ENCODE assay signal across 1 cellular context in the genomic region with DNA sequence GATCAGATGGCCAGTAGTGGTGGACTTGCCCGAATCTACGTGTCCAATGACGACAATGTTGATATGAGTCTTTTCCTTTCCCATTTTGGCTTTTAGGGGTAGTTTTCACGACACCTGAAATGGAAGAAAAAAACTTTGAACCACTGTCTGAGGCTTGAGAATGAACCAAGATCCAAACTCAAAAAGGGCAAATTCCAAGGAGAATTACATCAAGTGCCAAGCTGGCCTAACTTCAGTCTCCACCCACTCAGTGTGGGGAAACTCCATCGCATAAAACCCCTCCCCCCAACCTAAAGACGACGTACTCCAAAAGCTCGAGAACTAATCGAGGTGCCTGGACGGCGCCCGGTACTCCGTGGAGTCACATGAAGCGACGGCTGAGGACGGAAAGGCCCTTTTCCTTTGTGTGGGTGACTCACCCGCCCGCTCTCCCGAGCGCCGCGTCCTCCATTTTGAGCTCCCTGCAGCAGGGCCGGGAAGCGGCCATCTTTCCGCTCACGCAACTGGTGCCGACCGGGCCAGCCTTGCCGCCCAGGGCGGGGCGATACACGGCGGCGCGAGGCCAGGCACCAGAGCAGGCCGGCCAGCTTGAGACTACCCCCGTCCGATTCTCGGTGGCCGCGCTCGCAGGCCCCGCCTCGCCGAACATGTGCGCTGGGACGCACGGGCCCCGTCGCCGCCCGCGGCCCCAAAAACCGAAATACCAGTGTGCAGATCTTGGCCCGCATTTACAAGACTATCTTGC.
A peak's percentile ranks its signal among the peaks of the same experiment; 100 is the strongest.
TF ChIP-seq lines count a peak whose summit lies in the region.

No MANE protein-coding gene starts in this region.

TF ChIP-seq in HepG2, 621 proteins besides CTCF, POLR2A, EP300 and RAD21 (continued from another document and continues in another):
- TF ChIP-seq ZNF773 (CRISPR knock-in tag; IDR thresholded peaks at IDR 0.05; ENCODE audit: borderline replicate concordance) (peak; percentile 8; the same call in 1 of the 2 replicates), HOXA5 (CRISPR knock-in tag; IDR thresholded peaks at IDR 0.05) (peak; percentile 56; the same call in 1 of the 2 replicates), ZNF430 (CRISPR knock-in tag; IDR thresholded peaks at IDR 0.05) (peak; percentile 39; the same call in 1 of the 2 replicates), RARG (CRISPR knock-in tag; IDR thresholded peaks at IDR 0.05; ENCODE audit: low read depth) (peak; percentile 87), TARDBP (CRISPR knock-in tag; IDR thresholded peaks at IDR 0.05) (no peak), ZNF780A (CRISPR knock-in tag; IDR thresholded peaks at IDR 0.05) (no peak), SMAD9 (CRISPR knock-in tag; IDR thresholded peaks at IDR 0.05) (no peak), SIX4 (CRISPR knock-in tag; IDR thresholded peaks at IDR 0.05) (no peak), BORCS8-MEF2B (CRISPR knock-in tag; IDR thresholded peaks at IDR 0.05) (no peak), FLYWCH1 (CRISPR knock-in tag; IDR thresholded peaks at IDR 0.05) (peak; percentile 22; the same call in 1 of the 2 replicates), CEBPG (CRISPR knock-in tag; IDR thresholded peaks at IDR 0.05) (no peak), HMG20A (CRISPR knock-in tag; IDR thresholded peaks at IDR 0.05; ENCODE audit: borderline replicate concordance) (no peak), ZNF850 (CRISPR knock-in tag; conservative IDR thresholded peaks at IDR 0.05) (no peak), ZNF496 (CRISPR knock-in tag; IDR thresholded peaks at IDR 0.05; ENCODE audit: insufficient replicate concordance) (no peak), U2AF1 (optimal IDR thresholded peaks at IDR 0.05; ENCODE audit: low read depth, low read length) (no peak), ZNF350 (CRISPR knock-in tag; IDR thresholded peaks at IDR 0.05; ENCODE audit: borderline replicate concordance, low read depth) (no peak; the same call in 1 of the 2 replicates), RORA (CRISPR knock-in tag; IDR thresholded peaks at IDR 0.05) (no peak), ZNF816 (CRISPR knock-in tag; IDR thresholded peaks at IDR 0.05; ENCODE audit: borderline replicate concordance) (no peak), ZNF33B (CRISPR knock-in tag; IDR thresholded peaks at IDR 0.05) (no peak), DMAP1 (CRISPR knock-in tag; IDR thresholded peaks at IDR 0.05) (no peak), DNMT3B (CRISPR knock-in tag; conservative IDR thresholded peaks at IDR 0.05) (no peak), ZIK1 (CRISPR knock-in tag; IDR thresholded peaks at IDR 0.05; ENCODE audit: borderline replicate concordance, low read depth) (no peak), MIER3 (CRISPR knock-in tag; IDR thresholded peaks at IDR 0.05; ENCODE audit: borderline replicate concordance) (no peak)
- TF ChIP-seq, protein P1, sequence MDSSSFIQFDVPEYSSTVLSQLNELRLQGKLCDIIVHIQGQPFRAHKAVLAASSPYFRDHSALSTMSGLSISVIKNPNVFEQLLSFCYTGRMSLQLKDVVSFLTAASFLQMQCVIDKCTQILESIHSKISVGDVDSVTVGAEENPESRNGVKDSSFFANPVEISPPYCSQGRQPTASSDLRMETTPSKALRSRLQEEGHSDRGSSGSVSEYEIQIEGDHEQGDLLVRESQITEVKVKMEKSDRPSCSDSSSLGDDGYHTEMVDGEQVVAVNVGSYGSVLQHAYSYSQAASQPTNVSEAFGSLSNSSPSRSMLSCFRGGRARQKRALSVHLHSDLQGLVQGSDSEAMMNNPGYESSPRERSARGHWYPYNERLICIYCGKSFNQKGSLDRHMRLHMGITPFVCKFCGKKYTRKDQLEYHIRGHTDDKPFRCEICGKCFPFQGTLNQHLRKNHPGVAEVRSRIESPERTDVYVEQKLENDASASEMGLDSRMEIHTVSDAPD (CRISPR knock-in tag; IDR thresholded peaks at IDR 0.05), result no peak
- TF ChIP-seq, protein P2, sequence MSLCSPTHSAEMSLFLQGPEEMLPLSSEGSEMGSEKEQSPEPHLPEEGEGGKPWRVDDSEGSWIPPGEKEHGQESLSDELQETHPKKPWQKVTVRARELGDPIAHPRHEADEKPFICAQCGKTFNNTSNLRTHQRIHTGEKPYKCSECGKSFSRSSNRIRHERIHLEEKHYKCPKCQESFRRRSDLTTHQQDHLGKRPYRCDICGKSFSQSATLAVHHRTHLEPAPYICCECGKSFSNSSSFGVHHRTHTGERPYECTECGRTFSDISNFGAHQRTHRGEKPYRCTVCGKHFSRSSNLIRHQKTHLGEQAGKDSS (CRISPR knock-in tag; IDR thresholded peaks at IDR 0.05; ENCODE audit: borderline replicate concordance, low read depth), result peak; percentile 10; the same call in 1 of the 2 replicates
- TF ChIP-seq, protein P3, sequence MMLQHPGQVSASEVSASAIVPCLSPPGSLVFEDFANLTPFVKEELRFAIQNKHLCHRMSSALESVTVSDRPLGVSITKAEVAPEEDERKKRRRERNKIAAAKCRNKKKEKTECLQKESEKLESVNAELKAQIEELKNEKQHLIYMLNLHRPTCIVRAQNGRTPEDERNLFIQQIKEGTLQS (CRISPR knock-in tag; IDR thresholded peaks at IDR 0.05), result 0 out of 2 replicates have a peak, but pooled peaks have one; percentile 20
- TF ChIP-seq, protein P4, sequence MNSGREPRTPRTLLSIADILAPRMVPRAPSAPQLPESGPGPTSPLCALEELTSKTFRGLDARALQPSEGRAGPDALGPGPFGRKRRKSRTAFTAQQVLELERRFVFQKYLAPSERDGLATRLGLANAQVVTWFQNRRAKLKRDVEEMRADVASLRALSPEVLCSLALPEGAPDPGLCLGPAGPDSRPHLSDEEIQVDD (CRISPR knock-in tag; IDR thresholded peaks at IDR 0.05; ENCODE audit: borderline replicate concordance), result peak; percentile 12; the same call in 1 of the 2 replicates
- TF ChIP-seq, protein P5, sequence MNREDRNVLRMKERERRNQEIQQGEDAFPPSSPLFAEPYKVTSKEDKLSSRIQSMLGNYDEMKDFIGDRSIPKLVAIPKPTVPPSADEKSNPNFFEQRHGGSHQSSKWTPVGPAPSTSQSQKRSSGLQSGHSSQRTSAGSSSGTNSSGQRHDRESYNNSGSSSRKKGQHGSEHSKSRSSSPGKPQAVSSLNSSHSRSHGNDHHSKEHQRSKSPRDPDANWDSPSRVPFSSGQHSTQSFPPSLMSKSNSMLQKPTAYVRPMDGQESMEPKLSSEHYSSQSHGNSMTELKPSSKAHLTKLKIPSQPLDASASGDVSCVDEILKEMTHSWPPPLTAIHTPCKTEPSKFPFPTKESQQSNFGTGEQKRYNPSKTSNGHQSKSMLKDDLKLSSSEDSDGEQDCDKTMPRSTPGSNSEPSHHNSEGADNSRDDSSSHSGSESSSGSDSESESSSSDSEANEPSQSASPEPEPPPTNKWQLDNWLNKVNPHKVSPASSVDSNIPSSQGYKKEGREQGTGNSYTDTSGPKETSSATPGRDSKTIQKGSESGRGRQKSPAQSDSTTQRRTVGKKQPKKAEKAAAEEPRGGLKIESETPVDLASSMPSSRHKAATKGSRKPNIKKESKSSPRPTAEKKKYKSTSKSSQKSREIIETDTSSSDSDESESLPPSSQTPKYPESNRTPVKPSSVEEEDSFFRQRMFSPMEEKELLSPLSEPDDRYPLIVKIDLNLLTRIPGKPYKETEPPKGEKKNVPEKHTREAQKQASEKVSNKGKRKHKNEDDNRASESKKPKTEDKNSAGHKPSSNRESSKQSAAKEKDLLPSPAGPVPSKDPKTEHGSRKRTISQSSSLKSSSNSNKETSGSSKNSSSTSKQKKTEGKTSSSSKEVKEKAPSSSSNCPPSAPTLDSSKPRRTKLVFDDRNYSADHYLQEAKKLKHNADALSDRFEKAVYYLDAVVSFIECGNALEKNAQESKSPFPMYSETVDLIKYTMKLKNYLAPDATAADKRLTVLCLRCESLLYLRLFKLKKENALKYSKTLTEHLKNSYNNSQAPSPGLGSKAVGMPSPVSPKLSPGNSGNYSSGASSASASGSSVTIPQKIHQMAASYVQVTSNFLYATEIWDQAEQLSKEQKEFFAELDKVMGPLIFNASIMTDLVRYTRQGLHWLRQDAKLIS (CRISPR knock-in tag; IDR thresholded peaks at IDR 0.05), result peak; percentile 48
- TF ChIP-seq, protein P6, sequence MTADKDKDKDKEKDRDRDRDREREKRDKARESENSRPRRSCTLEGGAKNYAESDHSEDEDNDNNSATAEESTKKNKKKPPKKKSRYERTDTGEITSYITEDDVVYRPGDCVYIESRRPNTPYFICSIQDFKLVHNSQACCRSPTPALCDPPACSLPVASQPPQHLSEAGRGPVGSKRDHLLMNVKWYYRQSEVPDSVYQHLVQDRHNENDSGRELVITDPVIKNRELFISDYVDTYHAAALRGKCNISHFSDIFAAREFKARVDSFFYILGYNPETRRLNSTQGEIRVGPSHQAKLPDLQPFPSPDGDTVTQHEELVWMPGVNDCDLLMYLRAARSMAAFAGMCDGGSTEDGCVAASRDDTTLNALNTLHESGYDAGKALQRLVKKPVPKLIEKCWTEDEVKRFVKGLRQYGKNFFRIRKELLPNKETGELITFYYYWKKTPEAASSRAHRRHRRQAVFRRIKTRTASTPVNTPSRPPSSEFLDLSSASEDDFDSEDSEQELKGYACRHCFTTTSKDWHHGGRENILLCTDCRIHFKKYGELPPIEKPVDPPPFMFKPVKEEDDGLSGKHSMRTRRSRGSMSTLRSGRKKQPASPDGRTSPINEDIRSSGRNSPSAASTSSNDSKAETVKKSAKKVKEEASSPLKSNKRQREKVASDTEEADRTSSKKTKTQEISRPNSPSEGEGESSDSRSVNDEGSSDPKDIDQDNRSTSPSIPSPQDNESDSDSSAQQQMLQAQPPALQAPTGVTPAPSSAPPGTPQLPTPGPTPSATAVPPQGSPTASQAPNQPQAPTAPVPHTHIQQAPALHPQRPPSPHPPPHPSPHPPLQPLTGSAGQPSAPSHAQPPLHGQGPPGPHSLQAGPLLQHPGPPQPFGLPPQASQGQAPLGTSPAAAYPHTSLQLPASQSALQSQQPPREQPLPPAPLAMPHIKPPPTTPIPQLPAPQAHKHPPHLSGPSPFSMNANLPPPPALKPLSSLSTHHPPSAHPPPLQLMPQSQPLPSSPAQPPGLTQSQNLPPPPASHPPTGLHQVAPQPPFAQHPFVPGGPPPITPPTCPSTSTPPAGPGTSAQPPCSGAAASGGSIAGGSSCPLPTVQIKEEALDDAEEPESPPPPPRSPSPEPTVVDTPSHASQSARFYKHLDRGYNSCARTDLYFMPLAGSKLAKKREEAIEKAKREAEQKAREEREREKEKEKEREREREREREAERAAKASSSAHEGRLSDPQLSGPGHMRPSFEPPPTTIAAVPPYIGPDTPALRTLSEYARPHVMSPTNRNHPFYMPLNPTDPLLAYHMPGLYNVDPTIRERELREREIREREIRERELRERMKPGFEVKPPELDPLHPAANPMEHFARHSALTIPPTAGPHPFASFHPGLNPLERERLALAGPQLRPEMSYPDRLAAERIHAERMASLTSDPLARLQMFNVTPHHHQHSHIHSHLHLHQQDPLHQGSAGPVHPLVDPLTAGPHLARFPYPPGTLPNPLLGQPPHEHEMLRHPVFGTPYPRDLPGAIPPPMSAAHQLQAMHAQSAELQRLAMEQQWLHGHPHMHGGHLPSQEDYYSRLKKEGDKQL (CRISPR knock-in tag; IDR thresholded peaks at IDR 0.05; ENCODE audit: low read depth), result no peak
- TF ChIP-seq, protein P7, sequence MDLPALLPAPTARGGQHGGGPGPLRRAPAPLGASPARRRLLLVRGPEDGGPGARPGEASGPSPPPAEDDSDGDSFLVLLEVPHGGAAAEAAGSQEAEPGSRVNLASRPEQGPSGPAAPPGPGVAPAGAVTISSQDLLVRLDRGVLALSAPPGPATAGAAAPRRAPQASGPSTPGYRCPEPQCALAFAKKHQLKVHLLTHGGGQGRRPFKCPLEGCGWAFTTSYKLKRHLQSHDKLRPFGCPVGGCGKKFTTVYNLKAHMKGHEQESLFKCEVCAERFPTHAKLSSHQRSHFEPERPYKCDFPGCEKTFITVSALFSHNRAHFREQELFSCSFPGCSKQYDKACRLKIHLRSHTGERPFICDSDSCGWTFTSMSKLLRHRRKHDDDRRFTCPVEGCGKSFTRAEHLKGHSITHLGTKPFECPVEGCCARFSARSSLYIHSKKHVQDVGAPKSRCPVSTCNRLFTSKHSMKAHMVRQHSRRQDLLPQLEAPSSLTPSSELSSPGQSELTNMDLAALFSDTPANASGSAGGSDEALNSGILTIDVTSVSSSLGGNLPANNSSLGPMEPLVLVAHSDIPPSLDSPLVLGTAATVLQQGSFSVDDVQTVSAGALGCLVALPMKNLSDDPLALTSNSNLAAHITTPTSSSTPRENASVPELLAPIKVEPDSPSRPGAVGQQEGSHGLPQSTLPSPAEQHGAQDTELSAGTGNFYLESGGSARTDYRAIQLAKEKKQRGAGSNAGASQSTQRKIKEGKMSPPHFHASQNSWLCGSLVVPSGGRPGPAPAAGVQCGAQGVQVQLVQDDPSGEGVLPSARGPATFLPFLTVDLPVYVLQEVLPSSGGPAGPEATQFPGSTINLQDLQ (CRISPR knock-in tag; IDR thresholded peaks at IDR 0.05), result peak; percentile 5; the same call in 1 of the 2 replicates
- TF ChIP-seq, protein P8, sequence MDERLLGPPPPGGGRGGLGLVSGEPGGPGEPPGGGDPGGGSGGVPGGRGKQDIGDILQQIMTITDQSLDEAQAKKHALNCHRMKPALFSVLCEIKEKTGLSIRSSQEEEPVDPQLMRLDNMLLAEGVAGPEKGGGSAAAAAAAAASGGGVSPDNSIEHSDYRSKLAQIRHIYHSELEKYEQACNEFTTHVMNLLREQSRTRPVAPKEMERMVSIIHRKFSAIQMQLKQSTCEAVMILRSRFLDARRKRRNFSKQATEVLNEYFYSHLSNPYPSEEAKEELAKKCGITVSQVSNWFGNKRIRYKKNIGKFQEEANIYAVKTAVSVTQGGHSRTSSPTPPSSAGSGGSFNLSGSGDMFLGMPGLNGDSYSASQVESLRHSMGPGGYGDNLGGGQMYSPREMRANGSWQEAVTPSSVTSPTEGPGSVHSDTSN (CRISPR knock-in tag; IDR thresholded peaks at IDR 0.05), result no peak
- TF ChIP-seq, protein P9, sequence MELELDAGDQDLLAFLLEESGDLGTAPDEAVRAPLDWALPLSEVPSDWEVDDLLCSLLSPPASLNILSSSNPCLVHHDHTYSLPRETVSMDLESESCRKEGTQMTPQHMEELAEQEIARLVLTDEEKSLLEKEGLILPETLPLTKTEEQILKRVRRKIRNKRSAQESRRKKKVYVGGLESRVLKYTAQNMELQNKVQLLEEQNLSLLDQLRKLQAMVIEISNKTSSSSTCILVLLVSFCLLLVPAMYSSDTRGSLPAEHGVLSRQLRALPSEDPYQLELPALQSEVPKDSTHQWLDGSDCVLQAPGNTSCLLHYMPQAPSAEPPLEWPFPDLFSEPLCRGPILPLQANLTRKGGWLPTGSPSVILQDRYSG (CRISPR knock-in tag; IDR thresholded peaks at IDR 0.05), result peak; percentile 85; the same call in 1 of the 2 replicates
- TF ChIP-seq, protein P10, sequence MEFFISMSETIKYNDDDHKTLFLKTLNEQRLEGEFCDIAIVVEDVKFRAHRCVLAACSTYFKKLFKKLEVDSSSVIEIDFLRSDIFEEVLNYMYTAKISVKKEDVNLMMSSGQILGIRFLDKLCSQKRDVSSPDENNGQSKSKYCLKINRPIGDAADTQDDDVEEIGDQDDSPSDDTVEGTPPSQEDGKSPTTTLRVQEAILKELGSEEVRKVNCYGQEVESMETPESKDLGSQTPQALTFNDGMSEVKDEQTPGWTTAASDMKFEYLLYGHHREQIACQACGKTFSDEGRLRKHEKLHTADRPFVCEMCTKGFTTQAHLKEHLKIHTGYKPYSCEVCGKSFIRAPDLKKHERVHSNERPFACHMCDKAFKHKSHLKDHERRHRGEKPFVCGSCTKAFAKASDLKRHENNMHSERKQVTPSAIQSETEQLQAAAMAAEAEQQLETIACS (CRISPR knock-in tag; IDR thresholded peaks at IDR 0.05), result no peak
- TF ChIP-seq, protein P11, sequence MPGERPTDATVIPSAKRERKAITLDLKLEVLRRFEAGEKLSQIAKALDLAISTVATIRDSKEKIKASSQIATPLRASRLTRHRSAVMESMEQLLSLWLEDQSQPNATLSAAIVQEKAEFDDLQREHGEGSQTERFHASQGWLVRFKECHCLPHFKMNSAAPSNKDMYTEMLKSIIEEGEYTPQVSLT (CRISPR knock-in tag; IDR thresholded peaks at IDR 0.05; ENCODE audit: borderline replicate concordance, low read depth), result no peak
- TF ChIP-seq, protein P12, sequence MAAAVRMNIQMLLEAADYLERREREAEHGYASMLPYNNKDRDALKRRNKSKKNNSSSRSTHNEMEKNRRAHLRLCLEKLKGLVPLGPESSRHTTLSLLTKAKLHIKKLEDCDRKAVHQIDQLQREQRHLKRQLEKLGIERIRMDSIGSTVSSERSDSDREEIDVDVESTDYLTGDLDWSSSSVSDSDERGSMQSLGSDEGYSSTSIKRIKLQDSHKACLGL (CRISPR knock-in tag; IDR thresholded peaks at IDR 0.05), result peak; percentile 56; the same call in 1 of the 2 replicates
